In genomic region chr6:144013486-144013909, GRCh38 we compare ENCODE assay signal across 7 cellular contexts. TPM values are rescaled to one million over a fixed set of nuclear protein-coding genes. Genes with fewer than 3 reads are reported as not detected.
DNase-seq lines count a peak whose midpoint lies in the region; ATAC-seq and TF ChIP-seq lines count a peak whose summit lies in the region.

No MANE protein-coding gene starts in this region.

- in situ Hi-C loops in SK-MEL-5 (cut with HindIII; ENCODE audit: low pct_unique_long_range_greater_than_20kb, low sequenced_read_pairs): no loop called here

- H3K4me3 ChIP-seq in GM12865 (ENCODE audit: low read depth, low read length) (no peak overlapping the region), trophoblast cell (ENCODE audit: low read depth, low read length) (no peak overlapping the region)

- TF ChIP-seq CTCF in GM12865 (IDR thresholded peaks at IDR 0.05; ENCODE audit: insufficient read depth, low read depth, low read length, missing control alignments): peak; percentile 90

- H2AFZ ChIP-seq in trophoblast cell (ENCODE audit: insufficient read depth, low read length, poor library complexity): no peak overlapping the region

- no peak overlapping the region for H4K8ac ChIP-seq in trophoblast cell (ENCODE audit: low read depth, low read length)

- no peak overlapping the region for H4K91ac ChIP-seq in trophoblast cell (ENCODE audit: low read depth, low read length)

- no peak overlapping the region for H2AK5ac ChIP-seq in trophoblast cell (ENCODE audit: low read length)

- no peaks in the 10 kb centered on the region for H3K79me2 ChIP-seq in trophoblast cell (ENCODE audit: control insufficient read depth, insufficient read depth, low read length, poor library complexity)

- no peak overlapping the region for H3K27ac ChIP-seq in trophoblast cell (ENCODE audit: low read depth, low read length)

- no peak overlapping the region for H3K14ac ChIP-seq in trophoblast cell (ENCODE audit: low read length)

- DNase-seq in GM12865 (ENCODE audit: low read depth): peak; percentile 72
- DNase-seq in M059J (ENCODE audit: low read depth): peak; percentile 88
- peak; percentile 81 for DNase-seq in SK-MEL-5 (ENCODE audit: low read depth, low spot score)
- DNase-seq in activated naive CD4-positive, alpha-beta T cell treated with Interleukin-2 at 50 U/mL for 16 hours: peak; percentile 60
- DNase-seq in glomerular endothelial cell (ENCODE audit: extremely low read depth, low read depth, low spot score): peak; percentile 70
- DNase-seq in trophoblast cell: peak; percentile 90 to 99

- no peak overlapping the region for H3K9ac ChIP-seq in trophoblast cell (ENCODE audit: low read length)

- no peak overlapping the region for H2BK120ac ChIP-seq in trophoblast cell (ENCODE audit: insufficient read depth, low read length, poor library complexity)

- no peak overlapping the region for H2BK5ac ChIP-seq in trophoblast cell (ENCODE audit: low read depth, low read length, poor library complexity)

- H3K79me1 ChIP-seq in trophoblast cell (ENCODE audit: low read length): no peaks in the 10 kb centered on the region

- no peak for ATAC-seq in HG03460 (IDR thresholded peaks at IDR 0.05; ENCODE audit: unreplicated experiment)

- H3K4me2 ChIP-seq in trophoblast cell (ENCODE audit: low read length): no peak overlapping the region

- H3K36me3 ChIP-seq in trophoblast cell (ENCODE audit: control insufficient read depth in 1 of 2, insufficient read depth in 2 of 2, low read length in 2 of 2): no peaks in the 10 kb centered on the region

- no CpG with 5 or more reads among the region's 8 CpGs for WGBS in trophoblast cell (ENCODE audit: extremely low coverage, insufficient coverage, insufficient read length)

- no peak overlapping the region for H2BK12ac ChIP-seq in trophoblast cell (ENCODE audit: low read length)

- no peak overlapping the region for H3K18ac ChIP-seq in trophoblast cell (ENCODE audit: low read length)

- no peaks in the 10 kb centered on the region for H3K4me1 ChIP-seq in trophoblast cell (ENCODE audit: control insufficient read depth in 1 of 2, insufficient read depth in 2 of 2, low read length in 2 of 2)

- no peak overlapping the region for H4K12ac ChIP-seq in trophoblast cell (ENCODE audit: low read depth, low read length)

- H3K4ac ChIP-seq in trophoblast cell (ENCODE audit: low read depth, low read length): no peak overlapping the region

- no peak overlapping the region for H3K23ac ChIP-seq in trophoblast cell (ENCODE audit: low read length)

- H3K9me3 ChIP-seq in trophoblast cell (ENCODE audit: insufficient read depth, low read depth, low read length): no peaks in the 10 kb centered on the region

- H3K27me3 ChIP-seq in trophoblast cell (ENCODE audit: insufficient read depth, low read length): peaks cover 4% of the 10 kb centered on the region

RNA-seq across cellular contexts. Expression of gene PLAGL1, which starts 5.4 kb away (rescaled TPM):
- total RNA-seq in M059J (2014; rRNA removed; shearing (Covaris generic)): 3.9 and 5.4 TPM in 2 replicates
- 0.05 TPM in 1 of 2 replicates, not detected in the other for total RNA-seq in SK-MEL-5 (2014; rRNA removed; shearing (Covaris generic))
- polyA plus RNA-seq in SK-MEL-5 (2015; cell fraction: cytosol; rRNA removed): 0.11 TPM in 1 of 2 replicates, not detected in the other
- polyA plus RNA-seq in SK-MEL-5 (2015; cell fraction: nucleus; rRNA removed): 0.24 TPM in 1 of 2 replicates, not detected in the other
- total RNA-seq in glomerular endothelial cell: 25.6 and 31.0 TPM in 2 replicates
- 0.41 and 0.49 TPM in 2 replicates for polyA plus RNA-seq in trophoblast cell (2013)
